ENCODE assay signal across 15 cellular contexts in the genomic region with DNA sequence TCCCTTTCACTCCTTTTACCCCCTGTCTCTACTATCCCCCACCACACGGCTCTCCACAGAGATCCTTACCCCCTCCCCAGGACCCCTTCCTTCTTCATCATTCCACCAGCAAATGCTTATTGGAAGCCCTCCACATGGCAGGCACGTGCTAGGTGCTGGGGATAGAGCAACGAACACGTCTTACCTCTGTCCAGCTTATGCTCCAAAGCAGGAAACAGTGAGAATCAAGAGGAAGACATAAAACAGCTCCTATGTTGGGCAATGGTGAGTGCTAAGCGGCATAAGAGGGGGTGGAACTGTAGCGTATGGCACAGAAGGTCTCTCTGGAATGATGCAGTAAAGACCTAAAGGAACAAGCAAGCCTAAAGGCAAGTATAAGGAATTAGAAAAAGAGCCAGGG.
"Had no signal": no experiment of that assay in that cellular context is flagged by ENCODE, and none has a peak within 500 bp of the region (broad histone marks: within the 10 kb centered on the region; RNA-seq: fewer than 3 reads in every experiment).

No MANE protein-coding gene starts in this region.

- H3K4me1 ChIP-seq: lower lobe of right lung, pancreas had no signal

- H3K27ac ChIP-seq: epithelial cell of prostate, lower lobe of right lung, pancreas had no signal

- H3K4me3 ChIP-seq: lower lobe of right lung, pancreas had no signal

- ATAC-seq: activated CD8-positive, alpha-beta memory T cell treated with anti-CD3 and anti-CD28 coated beads, Interleukin-2, amount 10 ng/mL, durations not matched to agents 7 days and 5 days; lower lobe of right lung; stimulated activated memory B cell treated with anti-CD40 and anti-IgM and Interleukin-4, amounts not matched to agents 10 μg/mL and 1 μg/mL and 100 μg/mL, for 72 hours had no signal

- H3K4me3 Mint-ChIP-seq: activated CD8-positive, alpha-beta memory T cell treated with anti-CD3 and anti-CD28 coated beads, Interleukin-2, amount 10 ng/mL, durations not matched to agents 7 days and 5 days; activated T-cell treated with anti-CD3 and anti-CD28 coated beads, Interleukin-2, amount 50 U/mL, for 4 hours; mesothelial cell of epicardium; neural crest cell; stimulated activated memory B cell treated with anti-CD40 and anti-IgM and Interleukin-4, amounts not matched to agents 10 μg/mL and 1 μg/mL and 100 μg/mL, for 72 hours; type B pancreatic cell had no signal

- H3K9me3 ChIP-seq: lower lobe of right lung, pancreas had no signal

- H3K27me3 ChIP-seq: pancreas had no signal

- DNase-seq: activated CD4-positive, alpha-beta T cell treated with anti-CD3 and anti-CD28 coated beads for 1 hour; activated CD4-positive, alpha-beta T cell treated with anti-CD3 and anti-CD28 coated beads, Interleukin-2, amount 50 U/mL, for 48 hours; activated CD8-positive, alpha-beta memory T cell treated with anti-CD3 and anti-CD28 coated beads, Interleukin-2, amount 10 ng/mL, durations not matched to agents 7 days and 5 days; activated gamma-delta T cell; activated T-cell treated with anti-CD3 and anti-CD28 coated beads, Interleukin-2, amount 50 U/mL, for 4 hours; effector memory CD4-positive, alpha-beta T cell; lower lobe of right lung; pancreas; retina had no signal

- H3K36me3 ChIP-seq: lower lobe of right lung, pancreas had no signal

- H3K27me3 Mint-ChIP-seq: activated CD8-positive, alpha-beta memory T cell treated with anti-CD3 and anti-CD28 coated beads, Interleukin-2, amount 10 ng/mL, durations not matched to agents 7 days and 5 days; activated naive CD8-positive, alpha-beta T cell; stimulated activated memory B cell treated with anti-CD40 and anti-IgM and Interleukin-4, amounts not matched to agents 10 μg/mL and 1 μg/mL and 100 μg/mL, for 72 hours had no signal

- H3K27ac Mint-ChIP-seq: activated CD8-positive, alpha-beta memory T cell treated with anti-CD3 and anti-CD28 coated beads, Interleukin-2, amount 10 ng/mL, durations not matched to agents 7 days and 5 days; mesothelial cell of epicardium; type B pancreatic cell had no signal

- H3K9me3 Mint-ChIP-seq: neural crest cell, type B pancreatic cell had no signal

- H3K36me3 Mint-ChIP-seq: activated naive CD8-positive, alpha-beta T cell; mesothelial cell of epicardium; type B pancreatic cell had no signal
